15 cellular contexts compared by ENCODE assay signal in the genomic region with DNA sequence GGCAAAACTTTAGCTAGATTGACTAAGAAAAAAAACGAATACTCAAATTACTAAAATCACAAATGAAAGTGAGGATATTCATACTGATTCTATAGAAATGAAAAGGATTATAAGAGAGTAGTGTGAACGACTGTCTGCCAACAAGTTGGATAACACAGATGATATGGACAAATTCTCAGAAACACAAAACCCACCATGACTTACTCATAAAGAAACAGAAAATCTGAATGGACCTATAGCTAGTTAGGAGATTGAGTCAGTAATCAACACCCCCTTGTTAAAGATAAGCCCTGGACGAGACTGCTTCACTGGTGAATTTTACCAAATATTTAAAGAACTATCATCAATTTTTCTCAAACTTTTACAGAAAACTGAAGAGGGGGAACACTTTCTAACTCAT.
DNase-seq lines count a peak whose midpoint lies in the region; ATAC-seq and FAIRE-seq lines count a peak whose summit lies in the region.
"Had no signal": no experiment of that assay in that cellular context is flagged by ENCODE, and none has a peak within 500 bp of the region (broad histone marks: within the 10 kb centered on the region; RNA-seq: fewer than 3 reads in every experiment).

No MANE protein-coding gene starts in this region.

- H3K36me3 ChIP-seq in small intestine (ENCODE audit: control insufficient read depth in 2 of 2, insufficient read depth in 2 of 2, low read length in 2 of 2), result no peaks in the 10 kb centered on the region
- H3K36me3 ChIP-seq: ascending aorta, vagina had no signal

- DNase-seq in activated naive CD8-positive, alpha-beta T cell treated with anti-CD3 and anti-CD28 coated beads for 36 hours, result no peak
- DNase-seq in small intestine, result no peak
- DNase-seq in DMS153 (lab: John Stamatoyannopoulos, UW), result no peak
- DNase-seq in DMS114 treated with DMSO at 0.1 percent for 48 hours (lab: John Stamatoyannopoulos, UW; ENCODE audit: unreplicated experiment), result no peak
- DNase-seq: activated CD4-positive, CD25-positive, alpha-beta regulatory T cell treated with anti-CD3 and anti-CD28 coated beads, Interleukin-2, amount 50 U/mL, for 72 hours; Calu3; endodermal cell; NCI-H2107 had no signal

- H3K9me3 Mint-ChIP-seq in activated naive CD8-positive, alpha-beta T cell treated with anti-CD3 and anti-CD28 coated beads for 36 hours, result peaks cover 8% of the 10 kb centered on the region

- no peak overlapping the region for H3K27ac ChIP-seq in small intestine (ENCODE audit: low read depth in 1 of 2, low read length in 1 of 2)
- H3K27ac ChIP-seq: ascending aorta, vagina had no signal

- H3K27me3 Mint-ChIP-seq in activated naive CD8-positive, alpha-beta T cell treated with anti-CD3 and anti-CD28 coated beads for 36 hours, result peaks cover 3% of the 10 kb centered on the region

- H3K4me3 Mint-ChIP-seq in activated naive CD8-positive, alpha-beta T cell treated with anti-CD3 and anti-CD28 coated beads for 36 hours, result no peak overlapping the region
- H3K4me3 Mint-ChIP-seq: endodermal cell had no signal

- H3K36me3 Mint-ChIP-seq in activated naive CD8-positive, alpha-beta T cell treated with anti-CD3 and anti-CD28 coated beads for 36 hours, result no peaks in the 10 kb centered on the region

- FAIRE-seq in small intestine (lab: Jason Lieb, UNC), result no peak
- FAIRE-seq: HepG2 had no signal

- peaks cover 7% of the 10 kb centered on the region for H3K4me1 Mint-ChIP-seq in activated naive CD8-positive, alpha-beta T cell treated with anti-CD3 and anti-CD28 coated beads for 36 hours

- WGBS in small intestine, 3 donors, result 65 to 75% (median 66%) methylated on average over 3 of the region's 3 CpGs

- ATAC-seq in GM19023 (IDR thresholded peaks at IDR 0.05; ENCODE audit: unreplicated experiment) (peak; percentile 59), GM21515 (IDR thresholded peaks at IDR 0.05; ENCODE audit: unreplicated experiment) (peak; percentile 57), HG03066 (IDR thresholded peaks at IDR 0.05; ENCODE audit: low read depth, unreplicated experiment) (peak; percentile 57)
- ATAC-seq: HepG2, Right ventricle myocardium inferior had no signal

- H3K27ac Mint-ChIP-seq in activated naive CD8-positive, alpha-beta T cell treated with anti-CD3 and anti-CD28 coated beads for 36 hours, result peak overlapping the region; percentile 46
- H3K27ac Mint-ChIP-seq: endodermal cell had no signal

- no peaks in the 10 kb centered on the region for H3K4me1 ChIP-seq in small intestine (ENCODE audit: control insufficient read depth in 2 of 2, insufficient read depth in 1 of 2, low read depth in 1 of 2, low read length in 1 of 2)
- H3K4me1 ChIP-seq: ascending aorta, vagina had no signal

- H3K9me3 ChIP-seq in small intestine (ENCODE audit: control insufficient read depth, low read depth), result no peaks in the 10 kb centered on the region
- H3K9me3 ChIP-seq: ascending aorta, vagina had no signal

- no peaks in the 10 kb centered on the region for H3K27me3 ChIP-seq in small intestine (ENCODE audit: control insufficient read depth in 2 of 2, insufficient read depth in 2 of 2, low read length in 2 of 2)
- H3K27me3 ChIP-seq: ascending aorta, vagina had no signal

- no peak overlapping the region for H3K4me3 ChIP-seq in small intestine (ENCODE audit: low read depth in 1 of 2, low read length in 2 of 2)
- H3K4me3 ChIP-seq: ascending aorta, vagina had no signal
